In genomic region chr9:134028575-134029247, GRCh38 we compare ENCODE assay signal across 19 cellular contexts. TPM values are rescaled to one million over a fixed set of nuclear protein-coding genes. Genes with fewer than 3 reads are reported as not detected.
A peak's percentile ranks its signal among the peaks of the same experiment; 100 is the strongest.
DNase-seq lines count a peak whose midpoint lies in the region; ATAC-seq, FAIRE-seq and TF ChIP-seq lines count a peak whose summit lies in the region.
"Had no signal": no experiment of that assay in that cellular context is flagged by ENCODE, and none has a peak within 500 bp of the region (broad histone marks: within the 10 kb centered on the region; RNA-seq: fewer than 3 reads in every experiment).

No MANE protein-coding gene starts in this region.

- TF ChIP-seq RAD21 in K562 (CRISPR knock-in tag; conservative IDR thresholded peaks at IDR 0.05 in 1 of 2, IDR thresholded peaks at IDR 0.05 in 1 of 2) (no peak), HepG2 (CRISPR knock-in tag; IDR thresholded peaks at IDR 0.05) (no peak)

- H3K4me2 ChIP-seq in GM23338 (no peak overlapping the region), K562 (ENCODE audit: insufficient read depth, low read length) (no peak overlapping the region), HepG2 (ENCODE audit: low read depth, low read length) (peak overlapping the region; percentile 55)
- H3K4me2 ChIP-seq: KMS-11 had no signal

- H3K9me3 ChIP-seq in K562 (replicated peaks; ENCODE audit: control insufficient read depth, insufficient read depth, low read depth, low read length) (no peaks in the 10 kb centered on the region), HepG2 (ENCODE audit: low read length) (no peaks in the 10 kb centered on the region)
- H3K9me3 ChIP-seq: MG63 had no signal

- H3K79me2 ChIP-seq in GM23338 (replicated peaks; ENCODE audit: insufficient read depth) = no peaks in the 10 kb centered on the region
- H3K79me2 ChIP-seq in K562 (ENCODE audit: control insufficient read depth, insufficient read depth, low read length) = no peaks in the 10 kb centered on the region
- H3K79me2 ChIP-seq in HepG2 (ENCODE audit: insufficient read depth, low read length) = no peaks in the 10 kb centered on the region

- H3K36me3 ChIP-seq in GM23338 (ENCODE audit: insufficient read depth) = peaks cover 21% of the 10 kb centered on the region; the same call in 1 of the 2 replicates
- peaks cover 20% of the 10 kb centered on the region; the same call in 2 of the 3 replicates for H3K36me3 ChIP-seq in K562 (ENCODE audit: control insufficient read depth, insufficient read depth, low read length)
- peaks cover 6 to 22% of the 10 kb centered on the region in 2 experiments; a peak in 3 of 5 replicates for H3K36me3 ChIP-seq in HepG2 (replicated peaks in 1 of 2; ENCODE audit: control insufficient read depth in 1 of 2, insufficient read depth in 2 of 2, low read length in 2 of 2)

- TF ChIP-seq EP300 in K562 (IDR thresholded peaks at IDR 0.05; ENCODE audit: low read length) (no peak), HepG2 (IDR thresholded peaks at IDR 0.05; ENCODE audit: low read depth in 2 of 2, low read length in 2 of 2) (no peak), HepG2 (CRISPR knock-in tag; IDR thresholded peaks at IDR 0.05; ENCODE audit: borderline replicate concordance) (no peak)

- no peak for FAIRE-seq in K562 (lab: Jason Lieb, UNC)
- peak; percentile 75 for FAIRE-seq in HepG2 (lab: Jason Lieb, UNC)
- FAIRE-seq: D721Med, H1 had no signal

- ATAC-seq in GM23338 (no peak), K562 (no peak), HepG2 (peak; percentile 18), GM21619 (IDR thresholded peaks at IDR 0.05; ENCODE audit: unreplicated experiment) (no peak)

- in situ Hi-C loops in K562 (cut with MboI) = no loop called here
- in situ Hi-C loops in HepG2 (cut with HindIII; ENCODE audit: extremely low pct_ligation_motif_present, low pct_unique_long_range_greater_than_20kb) = no loop called here

- H3K4me1 Mint-ChIP-seq in GM23338 (peaks cover 14% of the 10 kb centered on the region), progenitor cell of endocrine pancreas (ENCODE audit: low read depth) (no peaks in the 10 kb centered on the region)
- peaks cover 4% of the 10 kb centered on the region for H3K4me1 Mint-ChIP-seq in activated CD4-positive, alpha-beta T cell treated with anti-CD3 and anti-CD28 coated beads, Interleukin-2, amount 10 ng/mL, durations not matched to agents 24 days and 14 days

- no peak for TF ChIP-seq CTCF in GM23338 (conservative IDR thresholded peaks at IDR 0.05; ENCODE audit: low read depth in 2 of 2)
- no peak for TF ChIP-seq CTCF in K562 (IDR thresholded peaks at IDR 0.05 in 2 of 3, conservative IDR thresholded peaks at IDR 0.05 in 1 of 3; ENCODE audit: insufficient read depth in 2 of 3, low read depth in 1 of 3, low read length in 3 of 3)
- no peak for TF ChIP-seq CTCF in HepG2 (CRISPR knock-in tag; IDR thresholded peaks at IDR 0.05)
- no peak for TF ChIP-seq CTCF in progenitor cell of endocrine pancreas (IDR thresholded peaks at IDR 0.05; ENCODE audit: unreplicated experiment)

- CTCF ChIA-PET in K562 (lab: Yijun Ruan, JAX; ENCODE audit: low intra/inter-chr PET ratio) = no interaction called here
- CTCF ChIA-PET in HepG2 (lab: Yijun Ruan, JAX; ENCODE audit: low intra/inter-chr PET ratio, low total read pairs) = no interaction called here

- intact Hi-C loops in K562 (cut with micrococcal nuclease) = no loop called here
- intact Hi-C loops in HepG2 (cut with micrococcal nuclease; ENCODE audit: unreplicated experiment) = loop anchor here (5.0 kb wide), 1 partner anchor 39 kb away; the partner anchor contains the start of gene BRD3
- intact Hi-C loops in activated CD4-positive, alpha-beta T cell treated with anti-CD3 and anti-CD28 coated beads, Interleukin-2, amount 10 ng/mL, durations not matched to agents 24 days and 14 days (cut with micrococcal nuclease) = loop anchor here (5.0 kb wide), 1 partner anchor 109 kb away; the partner anchor contains the start of gene WDR5

- no peaks in the 10 kb centered on the region; the same call in 1 of the 2 replicates for H4K20me1 ChIP-seq in GM23338 (replicated peaks; ENCODE audit: insufficient read depth)
- H4K20me1 ChIP-seq in K562 (replicated peaks; ENCODE audit: control insufficient read depth, insufficient read depth, low read length) = no peaks in the 10 kb centered on the region
- H4K20me1 ChIP-seq in HepG2 (ENCODE audit: insufficient read depth, low read length) = no peaks in the 10 kb centered on the region

- no peaks in the 10 kb centered on the region; the same call in 2 of the 3 replicates for H3K9me3 Mint-ChIP-seq in GM23338
- no peaks in the 10 kb centered on the region for H3K9me3 Mint-ChIP-seq in progenitor cell of endocrine pancreas (ENCODE audit: low read depth)
- H3K9me3 Mint-ChIP-seq in activated CD4-positive, alpha-beta T cell treated with anti-CD3 and anti-CD28 coated beads, Interleukin-2, amount 10 ng/mL, durations not matched to agents 24 days and 14 days = no peaks in the 10 kb centered on the region
- H3K9me3 Mint-ChIP-seq: CD4-positive, alpha-beta T cell had no signal

- POLR2A ChIA-PET in K562 (lab: Yijun Ruan, JAX) = interaction anchor here (1.0 to 1.7 kb wide), 2 partner anchors 15 to 16 kb away, joined by 3 to 4 read pairs; no protein-coding TSS in a partner anchor
- POLR2A ChIA-PET in HepG2 (lab: Yijun Ruan, JAX) = no interaction called here

- peaks cover 27% of the 10 kb centered on the region for H3K36me3 Mint-ChIP-seq in GM23338 (ENCODE audit: low read depth)
- peaks cover 14% of the 10 kb centered on the region for H3K36me3 Mint-ChIP-seq in progenitor cell of endocrine pancreas (ENCODE audit: insufficient read depth)
- H3K36me3 Mint-ChIP-seq in activated CD4-positive, alpha-beta T cell treated with anti-CD3 and anti-CD28 coated beads, Interleukin-2, amount 10 ng/mL, durations not matched to agents 24 days and 14 days (ENCODE audit: low read depth) = peaks cover 13% of the 10 kb centered on the region

- H3K27ac ChIP-seq in GM23338 (ENCODE audit: low read depth) (no peak overlapping the region), K562 (ENCODE audit: extremely low read depth, low read depth, low read length) (no peak overlapping the region), HepG2 (ENCODE audit: extremely low read length, insufficient read depth, low read length) (no peak overlapping the region)
- H3K27ac ChIP-seq: HL-60, KMS-11 had no signal

- H3K9ac ChIP-seq in K562 (ENCODE audit: insufficient read depth in 1 of 2, low read depth in 2 of 2, low read length in 2 of 2) = no peak overlapping the region; a peak in 1 of 4 replicates
- H3K9ac ChIP-seq in HepG2 (ENCODE audit: insufficient read depth, low read depth, low read length) = 0 out of 2 replicates have a peak overlapping the region, but pooled peaks have one; percentile 14
- H3K9ac ChIP-seq: KMS-11 had no signal

- no peaks in the 10 kb centered on the region for H3K9me1 ChIP-seq in K562 (ENCODE audit: control insufficient read depth, insufficient read depth, low read length)

- 73% methylated on average over 19 of the region's 22 CpGs for WGBS in K562 (ENCODE audit: insufficient coverage, low coverage, missing lambda C conversion rate)
- WGBS in HepG2 (ENCODE audit: low lambda C conversion rate) = 35% methylated on average over 15 of the region's 22 CpGs

- H3K27me3 ChIP-seq in GM23338 (ENCODE audit: insufficient read depth) (no peaks in the 10 kb centered on the region), K562 (ENCODE audit: control insufficient read depth in 2 of 2, insufficient read depth in 2 of 2, low read length in 2 of 2) (no peaks in the 10 kb centered on the region), HepG2 (ENCODE audit: control insufficient read depth in 1 of 2, insufficient read depth in 2 of 2, low read length in 2 of 2) (no peaks in the 10 kb centered on the region)
- H3K27me3 ChIP-seq: MG63 had no signal

- H3K4me3 Mint-ChIP-seq in GM23338 = no peak overlapping the region
- H3K4me3 Mint-ChIP-seq in progenitor cell of endocrine pancreas (ENCODE audit: low read depth) = no peak overlapping the region
- H3K4me3 Mint-ChIP-seq in activated CD4-positive, alpha-beta T cell treated with anti-CD3 and anti-CD28 coated beads, Interleukin-2, amount 10 ng/mL, durations not matched to agents 24 days and 14 days = no peak overlapping the region

- BruUV-seq in K562 (replicated peaks; lab: Mats Ljungman, UMichigan) = no TSS peak
- BruUV-seq in HepG2 (replicated peaks; lab: Mats Ljungman, UMichigan) = no TSS peak

- H3K4me1 ChIP-seq in GM23338 (ENCODE audit: insufficient read depth) (peaks cover 13% of the 10 kb centered on the region), K562 (replicated peaks in 1 of 2; ENCODE audit: control insufficient read depth in 2 of 2, insufficient read depth in 2 of 2, low read length in 2 of 2) (peaks cover 4 to 26% of the 10 kb centered on the region in 2 experiments; a peak in 3 of 5 replicates), HepG2 (ENCODE audit: insufficient read depth, low read length) (peaks cover 29% of the 10 kb centered on the region)

- no peak overlapping the region for H2AFZ ChIP-seq in GM23338
- no peak overlapping the region for H2AFZ ChIP-seq in K562 (ENCODE audit: low read depth, low read length)
- no peak overlapping the region for H2AFZ ChIP-seq in HepG2 (ENCODE audit: low read length)

- peak; percentile 19 for DNase-seq in GM23338 (ENCODE audit: low spot score)
- DNase-seq in K562 (ENCODE audit: extremely low read depth in 1 of 4, low spot score in 3 of 4) = no peak
- peak; percentile 29 for DNase-seq in HepG2 (ENCODE audit: low spot score)
- DNase-seq in progenitor cell of endocrine pancreas (ENCODE audit: low spot score, unreplicated experiment) = no peak
- no peak for DNase-seq in activated CD4-positive, alpha-beta T cell treated with anti-CD3 and anti-CD28 coated beads, Interleukin-2, amount 10 ng/mL, durations not matched to agents 24 days and 14 days
- no peak for DNase-seq in globus pallidus (ENCODE audit: low spot score)
- DNase-seq in mesenteric fat pad (ENCODE audit: low spot score) = no peak
- DNase-seq: CD4-positive, alpha-beta T cell; DND-41; MG63; NCI-H1092 treated with DMSO at 0.1 percent for 48 hours; NCI-H1694; NCI-H774 had no signal

- H3K27ac Mint-ChIP-seq in GM23338 (no peak overlapping the region; the same call in 1 of the 2 replicates), progenitor cell of endocrine pancreas (peak overlapping the region; percentile 73)
- H3K27ac Mint-ChIP-seq in activated CD4-positive, alpha-beta T cell treated with anti-CD3 and anti-CD28 coated beads, Interleukin-2, amount 10 ng/mL, durations not matched to agents 24 days and 14 days = no peak overlapping the region
- H3K27ac Mint-ChIP-seq: B cell; CD4-positive, alpha-beta T cell had no signal

- H3K27me3 Mint-ChIP-seq in GM23338 (ENCODE audit: insufficient read depth, low read depth, poor library complexity) = peaks cover 4% of the 10 kb centered on the region
- H3K27me3 Mint-ChIP-seq in progenitor cell of endocrine pancreas = no peaks in the 10 kb centered on the region
- H3K27me3 Mint-ChIP-seq in activated CD4-positive, alpha-beta T cell treated with anti-CD3 and anti-CD28 coated beads, Interleukin-2, amount 10 ng/mL, durations not matched to agents 24 days and 14 days = no peaks in the 10 kb centered on the region
- H3K27me3 Mint-ChIP-seq: B cell; CD4-positive, alpha-beta T cell had no signal

- H3F3A ChIP-seq in GM23338 (replicated peaks; ENCODE audit: low read depth) = 0 out of 2 replicates have a peak, but pooled peaks cover 8% of the 10 kb centered on the region

- H3K4me3 ChIP-seq in GM23338 (no peak overlapping the region), K562 (no peak overlapping the region), HepG2 (replicated peaks in 1 of 3; ENCODE audit: insufficient read depth in 1 of 3, low read depth in 2 of 3, low read length in 3 of 3) (0 out of 6 replicates have a peak overlapping the region, but pooled peaks of 1 of the 3 experiments have one; percentile 17)
- H3K4me3 ChIP-seq: MG63 had no signal

- no peaks in the 10 kb centered on the region for H3K9me2 ChIP-seq in GM23338 (ENCODE audit: insufficient read depth)

- TF ChIP-seq POLR2A in K562 (conservative IDR thresholded peaks at IDR 0.05) (no peak), HepG2 (IDR thresholded peaks at IDR 0.05; ENCODE audit: insufficient read depth in 1 of 2, low read depth in 2 of 2, low read length in 2 of 2) (no peak)

RNA-seq across cellular contexts. Expression of gene BRD3OS, which starts 3.4 kb away (rescaled TPM):
- 12.8 and 16.0 TPM in 2 replicates for total RNA-seq in GM23338 (2014; rRNA removed; shearing (Covaris generic))
- polyA plus RNA-seq in GM23338 (2016; fragmentation: Nextera tagmentation; extraction: Ambion mirVana) (9.2 and 10.9 TPM in 2 replicates), K562 (2011; rRNA removed) (4.1 and 5.9 TPM in 2 replicates), K562 (2014; fragmentation: Illumina TruSeq; extraction: Trizol) (7.9 and 8.6 TPM in 2 replicates), K562 (2014; fragmentation: Nextera tagmentation; extraction: Ambion mirVana) (1 to 10 TPM; 1.1 to 1.7 TPM), K562 (2014; rRNA removed) (6.4 and 10.3 TPM in 2 replicates), HepG2 (2011; rRNA removed) (3.9 and 5.7 TPM in 2 replicates)
- total RNA-seq in K562 (2011; cell fraction: chromatin; rRNA removed; ENCODE audit: low replicate concordance) = 5.2 and 12.0 TPM in 2 replicates
- total RNA-seq in K562 (2011; cell fraction: nucleolus; rRNA removed) = 5.4 and 7.3 TPM in 2 replicates
- 7.1 and 8.9 TPM in 2 replicates for total RNA-seq in K562 (2011; cell fraction: nucleoplasm; rRNA removed)
- total RNA-seq in K562 (2014; rRNA removed) (7.5 and 10.3 TPM in 2 replicates), K562 (2014; rRNA removed; fragmentation: Illumina TruSeq; extraction: Trizol) (4.8 and 4.9 TPM in 2 replicates), K562 (2015; rRNA removed; fragmentation: Illumina TruSeq; extraction: Trizol) (3.1 and 3.4 TPM in 2 replicates), K562 (2021) (8.7 and 9.2 TPM in 2 replicates), HepG2 (2016; rRNA removed; fragmentation: Illumina TruSeq; extraction: Trizol) (4.9 and 5.0 TPM in 2 replicates), progenitor cell of endocrine pancreas (21.8 and 28.0 TPM in 2 replicates), mesenteric fat pad (13.5 TPM)
- 4.6 and 5.2 TPM in 2 replicates for polyA plus RNA-seq in K562 (2011; cell fraction: cytosol; rRNA removed)
- polyA plus RNA-seq in K562 (2011; cell fraction: nucleus; rRNA removed) = 4.3 and 6.5 TPM in 2 replicates
- 5.6 and 8.1 TPM in 2 replicates for polyA plus RNA-seq in K562 (2012)
- 2.5 and 3.2 TPM in 2 replicates for polyA minus RNA-seq in K562 (2011; rRNA and poly(A)+ RNA removed)
- polyA minus RNA-seq in K562 (2011; cell fraction: cytosol; rRNA and poly(A)+ RNA removed) = 4.4 and 7.0 TPM in 2 replicates
- 4.0 and 4.4 TPM in 2 replicates for polyA minus RNA-seq in K562 (2011; cell fraction: nucleus; rRNA and poly(A)+ RNA removed)
- total RNA-seq in HepG2 (2016; cell fraction: cytosol; rRNA removed; fragmentation: Illumina TruSeq; extraction: Trizol; ENCODE audit: low read depth) = 2.6 and 4.1 TPM in 2 replicates
- total RNA-seq in HepG2 (2016; cell fraction: insoluble cytoplasmic fraction; rRNA removed; fragmentation: Illumina TruSeq; extraction: Trizol) = 4.9 and 5.5 TPM in 2 replicates
- total RNA-seq in HepG2 (2016; cell fraction: membrane; rRNA removed; fragmentation: Illumina TruSeq; extraction: Trizol) = 10.3 and 11.9 TPM in 2 replicates
- total RNA-seq in HepG2 (2016; cell fraction: nucleus; rRNA removed; fragmentation: Illumina TruSeq; extraction: Trizol) = 3.1 and 4.3 TPM in 2 replicates
- polyA plus RNA-seq in HepG2 (2011; cell fraction: cytosol; rRNA removed) = 3.3 and 4.0 TPM in 2 replicates
- polyA plus RNA-seq in HepG2 (2011; cell fraction: nucleus; rRNA removed) = 3.3 and 3.7 TPM in 2 replicates
- 2.3 and 2.6 TPM in 2 replicates for polyA plus RNA-seq in HepG2 (2012)
- 4.5 and 6.0 TPM in 2 replicates for polyA plus RNA-seq in HepG2 (2016; cell fraction: cytosol; fragmentation: Illumina TruSeq; extraction: Trizol; ENCODE audit: low read depth)
- polyA plus RNA-seq in HepG2 (2016; cell fraction: insoluble cytoplasmic fraction; fragmentation: Illumina TruSeq; extraction: Trizol; ENCODE audit: low read depth) = 5.4 and 5.8 TPM in 2 replicates
- polyA plus RNA-seq in HepG2 (2016; cell fraction: membrane; fragmentation: Illumina TruSeq; extraction: Trizol; ENCODE audit: low read depth) = 8.8 and 10.1 TPM in 2 replicates
- polyA plus RNA-seq in HepG2 (2016; cell fraction: nucleus; fragmentation: Illumina TruSeq; extraction: Trizol; ENCODE audit: insufficient read depth, low read depth) = 4.3 and 5.4 TPM in 2 replicates
- 5.6 and 12.7 TPM in 2 replicates for polyA minus RNA-seq in HepG2 (2011; rRNA and poly(A)+ RNA removed; ENCODE audit: low replicate concordance)
- 2.5 and 3.1 TPM in 2 replicates for polyA minus RNA-seq in HepG2 (2011; cell fraction: cytosol; rRNA and poly(A)+ RNA removed)
- 1.5 and 2.1 TPM in 2 replicates for polyA minus RNA-seq in HepG2 (2011; cell fraction: nucleus; rRNA and poly(A)+ RNA removed)
- 12.6 and 14.9 TPM in 2 replicates for total RNA-seq in activated CD4-positive, alpha-beta T cell treated with anti-CD3 and anti-CD28 coated beads, Interleukin-2, amount 10 ng/mL, durations not matched to agents 24 days and 14 days

RNA-seq across cellular contexts. Expression of gene VAV2, which starts 36.6 kb away (rescaled TPM):
- total RNA-seq in GM23338 (2014; rRNA removed; shearing (Covaris generic)) = 24.3 and 28.9 TPM in 2 replicates
- 7.2 and 8.1 TPM in 2 replicates for polyA plus RNA-seq in GM23338 (2016; fragmentation: Nextera tagmentation; extraction: Ambion mirVana)
- total RNA-seq in K562 (2011; cell fraction: chromatin; rRNA removed; ENCODE audit: low replicate concordance) = 4.0 and 7.9 TPM in 2 replicates
- 2.4 and 2.5 TPM in 2 replicates for total RNA-seq in K562 (2011; cell fraction: nucleolus; rRNA removed)
- total RNA-seq in K562 (2011; cell fraction: nucleoplasm; rRNA removed) = 1.8 and 4.4 TPM in 2 replicates
- 1.0 and 1.5 TPM in 2 replicates for total RNA-seq in K562 (2014; rRNA removed)
- total RNA-seq in K562 (2014; rRNA removed; fragmentation: Illumina TruSeq; extraction: Trizol) = 0.76 and 1.3 TPM in 2 replicates
- total RNA-seq in K562 (2015; rRNA removed; fragmentation: Illumina TruSeq; extraction: Trizol) = 0.91 and 0.94 TPM in 2 replicates
- total RNA-seq in K562 (2021) = 2.7 and 3.0 TPM in 2 replicates
- polyA plus RNA-seq in K562 (2011; rRNA removed) = 0.79 and 1.0 TPM in 2 replicates
- 0.77 and 1.4 TPM in 2 replicates for polyA plus RNA-seq in K562 (2011; cell fraction: cytosol; rRNA removed)
- polyA plus RNA-seq in K562 (2011; cell fraction: nucleus; rRNA removed) = 1.4 and 2.5 TPM in 2 replicates
- 0.75 and 1.2 TPM in 2 replicates for polyA plus RNA-seq in K562 (2012)
- 1.5 and 1.7 TPM in 2 replicates for polyA plus RNA-seq in K562 (2014; fragmentation: Illumina TruSeq; extraction: Trizol)
- polyA plus RNA-seq in K562 (2014; fragmentation: Nextera tagmentation; extraction: Ambion mirVana) = under 1 TPM in 1 of 2 experiments, not detected in 1; 0.01 TPM
- polyA plus RNA-seq in K562 (2014; rRNA removed) = 1.2 and 1.5 TPM in 2 replicates
- polyA minus RNA-seq in K562 (2011; rRNA and poly(A)+ RNA removed) = 1.5 and 1.9 TPM in 2 replicates
- polyA minus RNA-seq in K562 (2011; cell fraction: cytosol; rRNA and poly(A)+ RNA removed) = 1.8 and 2.1 TPM in 2 replicates
- 1.4 and 1.9 TPM in 2 replicates for polyA minus RNA-seq in K562 (2011; cell fraction: nucleus; rRNA and poly(A)+ RNA removed)
- total RNA-seq in HepG2 (2016; rRNA removed; fragmentation: Illumina TruSeq; extraction: Trizol) = 21.2 and 22.5 TPM in 2 replicates
- total RNA-seq in HepG2 (2016; cell fraction: cytosol; rRNA removed; fragmentation: Illumina TruSeq; extraction: Trizol; ENCODE audit: low read depth) = 11.6 and 15.3 TPM in 2 replicates
- total RNA-seq in HepG2 (2016; cell fraction: insoluble cytoplasmic fraction; rRNA removed; fragmentation: Illumina TruSeq; extraction: Trizol) = 17.5 and 22.6 TPM in 2 replicates
- total RNA-seq in HepG2 (2016; cell fraction: membrane; rRNA removed; fragmentation: Illumina TruSeq; extraction: Trizol) = 15.0 and 15.8 TPM in 2 replicates
- total RNA-seq in HepG2 (2016; cell fraction: nucleus; rRNA removed; fragmentation: Illumina TruSeq; extraction: Trizol) = 24.8 and 26.3 TPM in 2 replicates
- polyA plus RNA-seq in HepG2 (2011; rRNA removed) = 22.9 and 32.7 TPM in 2 replicates
- polyA plus RNA-seq in HepG2 (2011; cell fraction: cytosol; rRNA removed) = 23.2 and 24.2 TPM in 2 replicates
- 70.9 and 79.3 TPM in 2 replicates for polyA plus RNA-seq in HepG2 (2011; cell fraction: nucleus; rRNA removed)
- polyA plus RNA-seq in HepG2 (2012) = 34.9 and 35.5 TPM in 2 replicates
- 2.1 and 2.5 TPM in 2 replicates for polyA plus RNA-seq in HepG2 (2016; cell fraction: cytosol; fragmentation: Illumina TruSeq; extraction: Trizol; ENCODE audit: low read depth)
- 21.5 and 26.8 TPM in 2 replicates for polyA plus RNA-seq in HepG2 (2016; cell fraction: insoluble cytoplasmic fraction; fragmentation: Illumina TruSeq; extraction: Trizol; ENCODE audit: low read depth)
- polyA plus RNA-seq in HepG2 (2016; cell fraction: membrane; fragmentation: Illumina TruSeq; extraction: Trizol; ENCODE audit: low read depth) = 8.7 and 9.2 TPM in 2 replicates
- 61.9 and 62.3 TPM in 2 replicates for polyA plus RNA-seq in HepG2 (2016; cell fraction: nucleus; fragmentation: Illumina TruSeq; extraction: Trizol; ENCODE audit: insufficient read depth, low read depth)
- 37.6 and 51.8 TPM in 2 replicates for polyA minus RNA-seq in HepG2 (2011; rRNA and poly(A)+ RNA removed; ENCODE audit: low replicate concordance)
- polyA minus RNA-seq in HepG2 (2011; cell fraction: cytosol; rRNA and poly(A)+ RNA removed) = 33.6 and 35.2 TPM in 2 replicates
- polyA minus RNA-seq in HepG2 (2011; cell fraction: nucleus; rRNA and poly(A)+ RNA removed) = 32.7 and 34.4 TPM in 2 replicates
- 80.6 and 82.8 TPM in 2 replicates for total RNA-seq in progenitor cell of endocrine pancreas
- total RNA-seq in activated CD4-positive, alpha-beta T cell treated with anti-CD3 and anti-CD28 coated beads, Interleukin-2, amount 10 ng/mL, durations not matched to agents 24 days and 14 days = 6.3 and 9.0 TPM in 2 replicates
- 19.3 TPM for total RNA-seq in mesenteric fat pad

RNA-seq across cellular contexts. Expression of gene BRD3, which starts 39.1 kb away (rescaled TPM):
- total RNA-seq in GM23338 (2014; rRNA removed; shearing (Covaris generic)) = 40.7 and 46.0 TPM in 2 replicates
- polyA plus RNA-seq in GM23338 (2016; fragmentation: Nextera tagmentation; extraction: Ambion mirVana) (87.1 and 88.0 TPM in 2 replicates), K562 (2011; rRNA removed) (4.0 and 4.9 TPM in 2 replicates), K562 (2014; fragmentation: Illumina TruSeq; extraction: Trizol) (7.1 and 11.4 TPM in 2 replicates), K562 (2014; fragmentation: Nextera tagmentation; extraction: Ambion mirVana) (1 to 10 TPM in 1 of 2 experiments, under 1 TPM in 1; 0.82 to 3.1 TPM), K562 (2014; rRNA removed) (8.5 and 8.8 TPM in 2 replicates), HepG2 (2011; rRNA removed) (12.8 and 12.9 TPM in 2 replicates)
- total RNA-seq in K562 (2011; cell fraction: chromatin; rRNA removed; ENCODE audit: low replicate concordance) = 18.5 and 32.2 TPM in 2 replicates
- 19.6 and 19.7 TPM in 2 replicates for total RNA-seq in K562 (2011; cell fraction: nucleolus; rRNA removed)
- 11.3 and 13.2 TPM in 2 replicates for total RNA-seq in K562 (2011; cell fraction: nucleoplasm; rRNA removed)
- total RNA-seq in K562 (2014; rRNA removed) (10.9 and 13.4 TPM in 2 replicates), K562 (2014; rRNA removed; fragmentation: Illumina TruSeq; extraction: Trizol) (2.8 and 3.5 TPM in 2 replicates), K562 (2015; rRNA removed; fragmentation: Illumina TruSeq; extraction: Trizol) (4.2 and 5.9 TPM in 2 replicates), K562 (2021) (37.1 and 38.1 TPM in 2 replicates), HepG2 (2016; rRNA removed; fragmentation: Illumina TruSeq; extraction: Trizol) (5.9 and 11.2 TPM in 2 replicates), progenitor cell of endocrine pancreas (96.0 and 98.1 TPM in 2 replicates), mesenteric fat pad (28.6 TPM)
- polyA plus RNA-seq in K562 (2011; cell fraction: cytosol; rRNA removed) = 3.6 and 8.4 TPM in 2 replicates
- polyA plus RNA-seq in K562 (2011; cell fraction: nucleus; rRNA removed) = 9.8 and 12.8 TPM in 2 replicates
- 13.7 and 16.2 TPM in 2 replicates for polyA plus RNA-seq in K562 (2012)
- 5.2 and 5.5 TPM in 2 replicates for polyA minus RNA-seq in K562 (2011; rRNA and poly(A)+ RNA removed)
- polyA minus RNA-seq in K562 (2011; cell fraction: cytosol; rRNA and poly(A)+ RNA removed) = 22.5 and 23.8 TPM in 2 replicates
- 8.8 and 10.9 TPM in 2 replicates for polyA minus RNA-seq in K562 (2011; cell fraction: nucleus; rRNA and poly(A)+ RNA removed)
- total RNA-seq in HepG2 (2016; cell fraction: cytosol; rRNA removed; fragmentation: Illumina TruSeq; extraction: Trizol; ENCODE audit: low read depth) = 1.2 TPM in 2 replicates
- total RNA-seq in HepG2 (2016; cell fraction: insoluble cytoplasmic fraction; rRNA removed; fragmentation: Illumina TruSeq; extraction: Trizol) = 7.7 and 8.4 TPM in 2 replicates
- 4.3 and 4.8 TPM in 2 replicates for total RNA-seq in HepG2 (2016; cell fraction: membrane; rRNA removed; fragmentation: Illumina TruSeq; extraction: Trizol)
- total RNA-seq in HepG2 (2016; cell fraction: nucleus; rRNA removed; fragmentation: Illumina TruSeq; extraction: Trizol) = 8.6 and 9.0 TPM in 2 replicates
- polyA plus RNA-seq in HepG2 (2011; cell fraction: cytosol; rRNA removed) = 7.3 and 8.3 TPM in 2 replicates
- polyA plus RNA-seq in HepG2 (2011; cell fraction: nucleus; rRNA removed) = 33.7 and 42.3 TPM in 2 replicates
- 22.7 and 27.4 TPM in 2 replicates for polyA plus RNA-seq in HepG2 (2012)
- 1.8 and 2.3 TPM in 2 replicates for polyA plus RNA-seq in HepG2 (2016; cell fraction: cytosol; fragmentation: Illumina TruSeq; extraction: Trizol; ENCODE audit: low read depth)
- 12.6 and 17.1 TPM in 2 replicates for polyA plus RNA-seq in HepG2 (2016; cell fraction: insoluble cytoplasmic fraction; fragmentation: Illumina TruSeq; extraction: Trizol; ENCODE audit: low read depth)
- polyA plus RNA-seq in HepG2 (2016; cell fraction: membrane; fragmentation: Illumina TruSeq; extraction: Trizol; ENCODE audit: low read depth) = 4.3 and 4.6 TPM in 2 replicates
- polyA plus RNA-seq in HepG2 (2016; cell fraction: nucleus; fragmentation: Illumina TruSeq; extraction: Trizol; ENCODE audit: insufficient read depth, low read depth) = 21.2 and 21.4 TPM in 2 replicates
- 15.0 and 25.5 TPM in 2 replicates for polyA minus RNA-seq in HepG2 (2011; rRNA and poly(A)+ RNA removed; ENCODE audit: low replicate concordance)
- 23.5 and 27.0 TPM in 2 replicates for polyA minus RNA-seq in HepG2 (2011; cell fraction: cytosol; rRNA and poly(A)+ RNA removed)
- polyA minus RNA-seq in HepG2 (2011; cell fraction: nucleus; rRNA and poly(A)+ RNA removed) = 13.3 and 16.8 TPM in 2 replicates
- 32.3 and 40.9 TPM in 2 replicates for total RNA-seq in activated CD4-positive, alpha-beta T cell treated with anti-CD3 and anti-CD28 coated beads, Interleukin-2, amount 10 ng/mL, durations not matched to agents 24 days and 14 days

Comparison
In these comparisons a context has a peak if more than half of its experiments do, and no peak if none do; other contexts are left out.
1. DNase-seq: peak in GM23338 (single experiment) and HepG2 (single experiment); none in K562 (0 of 4), progenitor cell of endocrine pancreas (single experiment), activated CD4-positive, alpha-beta T cell treated with anti-CD3 and anti-CD28 coated beads, Interleukin-2, amount 10 ng/mL, durations not matched to agents 24 days and 14 days (single experiment), globus pallidus (single experiment) and mesenteric fat pad (single experiment).